Comparison of ENCODE assay signal across 8 cellular contexts in the genomic region with DNA sequence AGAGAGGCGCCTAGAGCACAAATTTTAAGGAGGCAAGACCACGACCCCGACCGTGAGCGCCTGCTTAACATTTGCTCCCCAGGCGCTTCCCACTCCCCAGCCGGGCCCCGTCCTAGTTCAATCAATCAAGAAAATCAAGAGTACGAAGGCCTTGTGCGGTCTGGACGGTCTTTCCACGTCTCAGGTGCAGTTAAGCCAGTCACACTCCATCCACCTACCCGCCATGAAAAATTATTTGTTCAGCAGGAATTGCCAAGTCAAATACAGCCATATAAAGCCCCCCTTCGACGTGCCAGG. TPM values are rescaled to one million over a fixed set of nuclear protein-coding genes. Genes with fewer than 3 reads are reported as not detected.
DNase-seq lines count a peak whose midpoint lies in the region; ATAC-seq and TF ChIP-seq lines count a peak whose summit lies in the region.

No MANE protein-coding gene starts in this region.

- TF ChIP-seq CTCF in uterus (IDR thresholded peaks at IDR 0.05) = no peak

- H3K36me3 ChIP-seq in ES-I3 (ENCODE audit: insufficient read depth, low read length) (no peaks in the 10 kb centered on the region), mesenchymal stem cell (ENCODE audit: control insufficient read depth in 1 of 2, insufficient read depth in 2 of 2, low read depth in 1 of 2, low read length in 2 of 2) (peaks cover 0 to 3% of the 10 kb centered on the region in 2 experiments), uterus (no peaks in the 10 kb centered on the region)

- H3K36me3 Mint-ChIP-seq in IgD-negative memory B cell = no peaks in the 10 kb centered on the region
- peaks cover 17% of the 10 kb centered on the region for H3K36me3 Mint-ChIP-seq in central memory CD8-positive, alpha-beta T cell (ENCODE audit: insufficient read depth)

- DNase-seq in central memory CD8-positive, alpha-beta T cell (ENCODE audit: low spot score in 2 of 2) = no peak
- no peak for DNase-seq in mesenchymal stem cell
- DNase-seq in uterus = peak in 1 of 2 donors; percentile 18
- DNase-seq in NAMALWA (ENCODE audit: low spot score) = no peak
- DNase-seq in ureter (ENCODE audit: low spot score) = no peak

- peak overlapping the region; percentile 95 for H4K8ac ChIP-seq in mesenchymal stem cell (ENCODE audit: low read length)

- H3K9me3 ChIP-seq in ES-I3 (ENCODE audit: control insufficient read depth, insufficient read depth, low read length) (no peaks in the 10 kb centered on the region), mesenchymal stem cell (ENCODE audit: control insufficient read depth, low read length) (no peaks in the 10 kb centered on the region), uterus (no peaks in the 10 kb centered on the region)

- intact Hi-C loops in uterus (cut with DNase I; ENCODE audit: low total_unique reads) = no loop called here

- H3K4me3 Mint-ChIP-seq in IgD-negative memory B cell = peak overlapping the region; percentile 96 to 99 (median 96)
- H3K4me3 Mint-ChIP-seq in central memory CD8-positive, alpha-beta T cell = peak overlapping the region; percentile 98

- peaks cover 6% of the 10 kb centered on the region for H3K79me1 ChIP-seq in mesenchymal stem cell (replicated peaks; ENCODE audit: low read length, poor library complexity, severe bottlenecking)

- H2AK5ac ChIP-seq in mesenchymal stem cell (ENCODE audit: low read length, severe bottlenecking) = no peak overlapping the region

- no peak for ATAC-seq in central memory CD8-positive, alpha-beta T cell (replicated peaks; ENCODE audit: extremely low read depth, poor library complexity, severe bottlenecking)
- no peak for ATAC-seq in HG02840 (IDR thresholded peaks at IDR 0.05; ENCODE audit: low FRiP score, unreplicated experiment)

- peak overlapping the region; percentile 48 for H2AFZ ChIP-seq in mesenchymal stem cell (ENCODE audit: low read depth, low read length)

- peak overlapping the region; percentile 80 to 97 for H3K4ac ChIP-seq in mesenchymal stem cell (ENCODE audit: low read depth in 1 of 2, low read length in 2 of 2)

- H3K4me1 ChIP-seq in ES-I3 (ENCODE audit: insufficient read depth, low read length) = 0 out of 2 replicates have a peak, but pooled peaks cover 4% of the 10 kb centered on the region
- H3K4me1 ChIP-seq in mesenchymal stem cell (ENCODE audit: control insufficient read depth, insufficient read depth, low read depth, low read length) = peaks cover 2% of the 10 kb centered on the region
- peaks cover 0 to 4% of the 10 kb centered on the region in 2 donors for H3K4me1 ChIP-seq in uterus

- H3K23ac ChIP-seq in mesenchymal stem cell (ENCODE audit: low read length in 2 of 2) = peak overlapping the region in 1 of 2 experiments; percentile 90

- H3K9ac ChIP-seq in ES-I3 (ENCODE audit: low read depth, low read length) = peak overlapping the region; percentile 94
- H3K9ac ChIP-seq in mesenchymal stem cell (ENCODE audit: low read length) = peak overlapping the region; percentile 100

- peaks cover 29 to 50% (median 36%) of the 10 kb centered on the region in 3 donors for H3K4me1 Mint-ChIP-seq in IgD-negative memory B cell
- H3K4me1 Mint-ChIP-seq in central memory CD8-positive, alpha-beta T cell = peaks cover 15% of the 10 kb centered on the region

- H2BK12ac ChIP-seq in mesenchymal stem cell (ENCODE audit: low read length in 2 of 2) = peak overlapping the region in 1 of 2 experiments; percentile 73

- peak overlapping the region; percentile 96 to 100 (median 96) for H3K27ac Mint-ChIP-seq in IgD-negative memory B cell
- peak overlapping the region; percentile 97 for H3K27ac Mint-ChIP-seq in central memory CD8-positive, alpha-beta T cell (ENCODE audit: low read depth)

- H3K9me3 Mint-ChIP-seq in IgD-negative memory B cell = no peaks in the 10 kb centered on the region
- H3K9me3 Mint-ChIP-seq in central memory CD8-positive, alpha-beta T cell = no peaks in the 10 kb centered on the region

- WGBS in mesenchymal stem cell = under 1% methylated on average over 15 of the region's 15 CpGs

- H3K14ac ChIP-seq in mesenchymal stem cell (ENCODE audit: low read length in 2 of 2) = peak overlapping the region in 1 of 2 experiments; percentile 45

- peak overlapping the region; percentile 94 for H3K4me2 ChIP-seq in mesenchymal stem cell (ENCODE audit: low read length, poor library complexity, severe bottlenecking)

- no peak overlapping the region for H2BK15ac ChIP-seq in mesenchymal stem cell (ENCODE audit: low read depth, poor library complexity, severe bottlenecking)

- H3K18ac ChIP-seq in mesenchymal stem cell (ENCODE audit: low read depth in 1 of 2, low read length in 2 of 2) = peak overlapping the region; percentile 91 to 97

- H3K27ac ChIP-seq in mesenchymal stem cell (ENCODE audit: low read length, poor library complexity, severe bottlenecking) (peak overlapping the region; percentile 97), uterus (peak overlapping the region; percentile 93 to 97)

- no peak overlapping the region for H2BK5ac ChIP-seq in mesenchymal stem cell (ENCODE audit: low read depth, low read length, poor library complexity, severe bottlenecking)

- no peaks in the 10 kb centered on the region for H3K27me3 ChIP-seq in mesenchymal stem cell (ENCODE audit: control insufficient read depth in 1 of 2, insufficient read depth in 1 of 2, low read length in 2 of 2)
- no peaks in the 10 kb centered on the region for H3K27me3 ChIP-seq in uterus

- H3K27me3 Mint-ChIP-seq in IgD-negative memory B cell = no peaks in the 10 kb centered on the region
- H3K27me3 Mint-ChIP-seq in central memory CD8-positive, alpha-beta T cell = no peaks in the 10 kb centered on the region

- H4K91ac ChIP-seq in mesenchymal stem cell (ENCODE audit: low read length) = peak overlapping the region; percentile 98

- H2BK120ac ChIP-seq in mesenchymal stem cell (ENCODE audit: low read depth, low read length) = peak overlapping the region; percentile 59

- H3K4me3 ChIP-seq in mesenchymal stem cell (ENCODE audit: insufficient read depth in 1 of 2, low read depth in 1 of 2, low read length in 2 of 2) = peak overlapping the region; percentile 86 to 99
- peak overlapping the region; percentile 72 to 85 for H3K4me3 ChIP-seq in uterus

- no peak for TF ChIP-seq POLR2A in uterus (IDR thresholded peaks at IDR 0.05)

RNA-seq across cellular contexts. Expression of gene LRR1, which starts 0.6 kb away (rescaled TPM):
- polyA plus RNA-seq in IgD-negative memory B cell = 10.1 TPM
- 10.7 TPM for polyA plus RNA-seq in mesenchymal stem cell (2013, experiment 1 of 2)
- 9.5 TPM for polyA plus RNA-seq in mesenchymal stem cell (2013, experiment 2 of 2)
- total RNA-seq in uterus = 10 to 100 TPM in 2 of 4 donors, 1 to 10 TPM in 2; 1.8 to 16.2 (median 6.8) TPM
- total RNA-seq in ureter = 7.1 TPM

RNA-seq across cellular contexts. Expression of gene RPS29, which starts 11.9 kb away (rescaled TPM):
- 10,099 TPM for polyA plus RNA-seq in IgD-negative memory B cell
- 12,280 TPM for polyA plus RNA-seq in mesenchymal stem cell (2013, experiment 1 of 2)
- 12,284 TPM for polyA plus RNA-seq in mesenchymal stem cell (2013, experiment 2 of 2)
- total RNA-seq in uterus = 1,000 to 10,000 TPM; 1,068 to 7,966 (median 2,908) TPM
- total RNA-seq in ureter = 993 TPM

RNA-seq across cellular contexts. Expression of gene RPL36AL, which starts 22.3 kb away (rescaled TPM):
- 504 TPM for polyA plus RNA-seq in IgD-negative memory B cell
- polyA plus RNA-seq in mesenchymal stem cell (2013, experiment 1 of 2) = 729 TPM
- 715 TPM for polyA plus RNA-seq in mesenchymal stem cell (2013, experiment 2 of 2)
- total RNA-seq in uterus = 100 to 1,000 TPM in 3 of 4 donors, 10 to 100 TPM in 1; 60.6 to 388 (median 166) TPM
- 176 TPM for total RNA-seq in ureter

RNA-seq across cellular contexts. Expression of gene MGAT2, which starts 22.5 kb away (rescaled TPM):
- 31.3 TPM for polyA plus RNA-seq in IgD-negative memory B cell
- polyA plus RNA-seq in mesenchymal stem cell (2013, experiment 1 of 2) = 43.8 TPM
- 46.2 TPM for polyA plus RNA-seq in mesenchymal stem cell (2013, experiment 2 of 2)
- total RNA-seq in uterus (10 to 100 TPM; 24.6 to 52.1 (median 32.6) TPM), ureter (29.2 TPM)

RNA-seq across cellular contexts. Expression of gene DNAAF2, which starts 36.9 kb away (rescaled TPM):
- polyA plus RNA-seq in IgD-negative memory B cell = 33.4 TPM
- polyA plus RNA-seq in mesenchymal stem cell (2013, experiment 1 of 2) = 5.2 TPM
- 6.0 TPM for polyA plus RNA-seq in mesenchymal stem cell (2013, experiment 2 of 2)
- total RNA-seq in uterus = 10 to 100 TPM in 2 of 4 donors, 1 to 10 TPM in 2; 3.8 to 18.9 (median 8.8) TPM
- total RNA-seq in ureter = 5.5 TPM
